In the genomic region with DNA sequence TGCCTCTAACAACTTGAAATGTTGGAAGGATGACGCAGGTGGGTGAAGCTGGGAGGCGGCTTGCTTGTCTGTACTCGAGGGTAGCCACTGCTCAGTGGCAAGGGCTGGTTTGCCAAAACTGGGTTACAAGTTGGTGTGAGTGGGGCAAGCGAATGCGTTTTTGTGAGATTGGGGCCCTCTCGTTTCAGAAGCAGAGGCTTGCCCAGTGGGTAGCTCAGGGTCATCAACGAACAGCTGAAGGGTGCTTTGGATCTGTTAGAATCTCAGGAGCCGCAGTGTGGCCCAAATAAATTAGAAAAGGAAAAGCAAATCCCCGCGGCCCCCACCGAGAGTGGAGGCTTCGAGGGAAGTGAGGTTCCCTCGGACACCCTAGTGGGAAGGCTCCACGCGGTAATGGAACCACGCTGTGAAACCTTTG, we compare ENCODE assay signal across 18 cellular contexts. TPM values are rescaled to one million over a fixed set of nuclear protein-coding genes. Genes with fewer than 3 reads are reported as not detected.
DNase-seq lines count a peak whose midpoint lies in the region; ATAC-seq and TF ChIP-seq lines count a peak whose summit lies in the region.
"Had no signal": no experiment of that assay in that cellular context is flagged by ENCODE, and none has a peak within 500 bp of the region (broad histone marks: within the 10 kb centered on the region; RNA-seq: fewer than 3 reads in every experiment).

No MANE protein-coding gene starts in this region.

- intact Hi-C loops in right cardiac atrium (cut with DNase I): no loop called here
- intact Hi-C loops in Right ventricle myocardium inferior (cut with DNase I): no loop called here
- intact Hi-C loops in dorsolateral prefrontal cortex (cut with DNase I): no loop called here

- H3K27ac ChIP-seq in right cardiac atrium (ENCODE audit: low read length) (no peak overlapping the region), dorsolateral prefrontal cortex (no peak overlapping the region)
- H3K27ac ChIP-seq: SJSA1 had no signal

- H3K4me1 ChIP-seq in right cardiac atrium (ENCODE audit: control insufficient read depth, insufficient read depth, low read length): peaks cover 6% of the 10 kb centered on the region

- no peak overlapping the region for H3K4me3 Mint-ChIP-seq in mesothelial cell of epicardium
- no peak overlapping the region for H3K4me3 Mint-ChIP-seq in type B pancreatic cell
- H3K4me3 Mint-ChIP-seq: IgD-negative memory B cell had no signal

- H3K27me3 ChIP-seq in right cardiac atrium (ENCODE audit: control insufficient read depth, insufficient read depth): no peaks in the 10 kb centered on the region
- H3K27me3 ChIP-seq in dorsolateral prefrontal cortex: no peaks in the 10 kb centered on the region
- H3K27me3 ChIP-seq: SJSA1 had no signal

- peaks cover 3% of the 10 kb centered on the region for H3K4me1 Mint-ChIP-seq in mesothelial cell of epicardium
- peaks cover 9% of the 10 kb centered on the region for H3K4me1 Mint-ChIP-seq in type B pancreatic cell (ENCODE audit: unreplicated experiment)
- H3K4me1 Mint-ChIP-seq: IgD-negative memory B cell had no signal

- ATAC-seq in right cardiac atrium (no peak), Right ventricle myocardium inferior (no peak), HG03139 (IDR thresholded peaks at IDR 0.05; ENCODE audit: unreplicated experiment) (no peak), GM18907 (IDR thresholded peaks at IDR 0.05; ENCODE audit: unreplicated experiment) (no peak)
- ATAC-seq: HCT116 had no signal

- WGBS in right cardiac atrium: 93% methylated on average over 16 of the region's 16 CpGs

- no peak for TF ChIP-seq CTCF in dorsolateral prefrontal cortex (IDR thresholded peaks at IDR 0.05 in 54 of 56, conservative IDR thresholded peaks at IDR 0.05 in 2 of 56; ENCODE audit: low read depth in 1 of 56, partially characterized antibody in 56 of 56)
- no peak for TF ChIP-seq CTCF in mesothelial cell of epicardium (IDR thresholded peaks at IDR 0.05; ENCODE audit: unreplicated experiment)
- TF ChIP-seq CTCF in type B pancreatic cell (conservative IDR thresholded peaks at IDR 0.05): no peak

- H3K27ac Mint-ChIP-seq in mesothelial cell of epicardium (no peak overlapping the region), type B pancreatic cell (no peak overlapping the region)
- H3K27ac Mint-ChIP-seq: IgD-negative memory B cell had no signal

- DNase-seq in right cardiac atrium: peak in 2 of 3 donors; percentile 26 to 28
- no peak for DNase-seq in Right ventricle myocardium inferior (ENCODE audit: missing footprints)
- peak in 6 of 10 donors; percentile 1 to 29 (median 10) for DNase-seq in dorsolateral prefrontal cortex
- DNase-seq in mesothelial cell of epicardium (ENCODE audit: low spot score in 2 of 2, unreplicated experiment in 2 of 2): peak; percentile 8 to 28
- DNase-seq in type B pancreatic cell (ENCODE audit: extremely low spot score, unreplicated experiment): peak; percentile 54
- DNase-seq in 8988T: no peak
- DNase-seq: C1 segment of cervical spinal cord, COR-L47, DMS153, NCI-H2029, NCI-H510A had no signal

- H3K4me3 ChIP-seq in right cardiac atrium (ENCODE audit: low read length) (no peak overlapping the region), dorsolateral prefrontal cortex (no peak overlapping the region)
- H3K4me3 ChIP-seq: SJSA1 had no signal

- H3K9me3 ChIP-seq in right cardiac atrium (ENCODE audit: control insufficient read depth, low read length): no peaks in the 10 kb centered on the region

- H3K27me3 Mint-ChIP-seq in mesothelial cell of epicardium (ENCODE audit: low read depth) (no peaks in the 10 kb centered on the region), type B pancreatic cell (no peaks in the 10 kb centered on the region)
- H3K27me3 Mint-ChIP-seq: IgD-negative memory B cell had no signal

- H3K9me3 Mint-ChIP-seq in mesothelial cell of epicardium: no peaks in the 10 kb centered on the region
- H3K9me3 Mint-ChIP-seq in type B pancreatic cell: no peaks in the 10 kb centered on the region
- H3K9me3 Mint-ChIP-seq: IgD-negative memory B cell had no signal

- H3K36me3 Mint-ChIP-seq in mesothelial cell of epicardium (peaks cover 5% of the 10 kb centered on the region), type B pancreatic cell (peaks cover 4% of the 10 kb centered on the region)
- H3K36me3 Mint-ChIP-seq: IgD-negative memory B cell had no signal

RNA-seq across cellular contexts. Expression of a gene that starts 7.3 kb away (rescaled TPM):
- total RNA-seq in right cardiac atrium (not detected), Right ventricle myocardium inferior (not detected), dorsolateral prefrontal cortex (not detected), mesothelial cell of epicardium (not detected in 3 replicates), type B pancreatic cell (ENCODE audit: low replicate concordance) (2.0 and 26.7 TPM in 2 replicates)
- polyA plus RNA-seq in right cardiac atrium: not detected
- total RNA-seq: HT-29, LHCN-M2, SJSA1 had no signal
- polyA plus RNA-seq: IgD-negative memory B cell had no signal

RNA-seq across cellular contexts. Expression of a gene that starts 16.3 kb away (rescaled TPM):
- total RNA-seq in right cardiac atrium (under 1 TPM in 2 of 4 donors, not detected in 2; 0.24 to 0.66 TPM), Right ventricle myocardium inferior (0.11 TPM), dorsolateral prefrontal cortex (1 to 10 TPM in 10 of 120 experiments, under 1 TPM in 87, not detected in 23; 0.12 to 2.2 (median 0.44) TPM), mesothelial cell of epicardium (0.20 to 0.41 TPM (median 0.34 TPM) in 3 replicates), type B pancreatic cell (ENCODE audit: low replicate concordance) (0.24 and 0.85 TPM in 2 replicates)
- 0.43 TPM for polyA plus RNA-seq in right cardiac atrium
- total RNA-seq: LHCN-M2 had no signal
- polyA plus RNA-seq: IgD-negative memory B cell had no signal

Comparison
In these comparisons a context has a peak if more than half of its experiments do, and no peak if none do; other contexts are left out.
1. DNase-seq: peak in right cardiac atrium (2 of 3), dorsolateral prefrontal cortex (6 of 10), mesothelial cell of epicardium (2 of 2) and type B pancreatic cell (single experiment); none in Right ventricle myocardium inferior (single experiment) and 8988T (single experiment).